1 cellular context compared by ENCODE assay signal in genomic region chr6:12083763-12084162, GRCh38.
TF ChIP-seq lines count a peak whose summit lies in the region.

No MANE protein-coding gene starts in this region.

TF ChIP-seq in SK-N-SH treated with all-trans-retinoic acid at 6 μM for 48 hours, 23 proteins besides CTCF, POLR2A, EP300 and RAD21 (continued from another document):
- no peak for TF ChIP-seq TSHZ2 (CRISPR knock-in tag; IDR thresholded peaks at IDR 0.05)
- TF ChIP-seq PATZ1 (CRISPR knock-in tag; IDR thresholded peaks at IDR 0.05; ENCODE audit: borderline replicate concordance) = no peak
- TF ChIP-seq POU6F1 (CRISPR knock-in tag; IDR thresholded peaks at IDR 0.05; ENCODE audit: borderline replicate concordance, low read depth) = no peak
- no peak for TF ChIP-seq ZFP30 (CRISPR knock-in tag; IDR thresholded peaks at IDR 0.05)
- no peak for TF ChIP-seq ZNF565 (CRISPR knock-in tag; conservative IDR thresholded peaks at IDR 0.05; ENCODE audit: low read depth)
